Comparison of ENCODE assay signal across 10 cellular contexts in genomic region chr2:237414056-237414661, GRCh38. TPM values are rescaled to one million over a fixed set of nuclear protein-coding genes. Genes with fewer than 3 reads are reported as not detected.
DNase-seq lines count a peak whose midpoint lies in the region; ATAC-seq and TF ChIP-seq lines count a peak whose summit lies in the region.
"Had no signal": no experiment of that assay in that cellular context is flagged by ENCODE, and none has a peak within 500 bp of the region (broad histone marks: within the 10 kb centered on the region; RNA-seq: fewer than 3 reads in every experiment).

Gene COL6A3 (minus strand): TSS chr2:237414164. CDS start chr2:237396817, 17,347 bp downstream.

- H3K4me3 ChIP-seq in PC-3 (ENCODE audit: low read length) (no peak within 1 kb of the TSS), epithelial cell of proximal tubule (ENCODE audit: low read depth, low read length) (peak within 1 kb of the TSS; percentile 16), mucosa of descending colon (peak within 1 kb of the TSS; percentile 13), tibial artery (peak within 1 kb of the TSS; percentile 52 to 58)

- TF ChIP-seq POLR2A in GM18505 (IDR thresholded peaks at IDR 0.05; ENCODE audit: borderline replicate concordance, extremely low read depth, insufficient read depth, insufficient read length), result no peak

- H3K79me2 ChIP-seq in PC-3 (ENCODE audit: low read length), result no peaks in the 10 kb centered on the region

- TF ChIP-seq CTCF in PC-3 (conservative IDR thresholded peaks at IDR 0.05; ENCODE audit: low read depth, low read length) (no peak), epithelial cell of proximal tubule (conservative IDR thresholded peaks at IDR 0.05; ENCODE audit: low read depth, low read length) (no peak), mucosa of descending colon (IDR thresholded peaks at IDR 0.05) (no peak), tibial artery (IDR thresholded peaks at IDR 0.05) (no peak)

- intact Hi-C loops in PC-3 (cut with micrococcal nuclease), result loop anchor here (5.0 kb wide), 1 partner anchor 262 kb away; no protein-coding TSS in a partner anchor
- intact Hi-C loops in mucosa of descending colon (cut with DNase I, micrococcal nuclease), result loop anchor here in 1 of 2 donors (10.0 kb wide), 1 partner anchor 99 kb away; no protein-coding TSS in a partner anchor
- intact Hi-C loops in tibial artery (cut with DNase I; ENCODE audit: low total_unique reads), result no loop called here

- H3K27ac ChIP-seq in PC-3 (ENCODE audit: low read length), result no peak within 1 kb of the TSS
- H3K27ac ChIP-seq in tibial artery, result peak within 1 kb of the TSS; percentile 75 to 81

- H2AFZ ChIP-seq in PC-3 (ENCODE audit: low read length), result no peak within 1 kb of the TSS

- DNase-seq in PC-3 (no peak), epithelial cell of proximal tubule (ENCODE audit: low read depth) (no peak), mucosa of descending colon (peak; percentile 41 to 68 (median 43)), tibial artery (peak; percentile 83 to 89), amygdala (lab: John Stamatoyannopoulos, UW) (no peak)
- DNase-seq: activated CD8-positive, alpha-beta memory T cell treated with anti-CD3 and anti-CD28 coated beads, Interleukin-2, amount 50 U/mL, for 48 hours; Karpas-422; stimulated activated CD4-positive, alpha-beta T cell treated with anti-CD3 and anti-CD28 coated beads, Interleukin-4, amount 100 ng/mL, for 4 hours had no signal

- CTCF ChIA-PET in PC-3 (lab: Charles Lee), result no interaction called here

- H3K9me2 ChIP-seq in PC-3 (replicated peaks; ENCODE audit: low read length), result no peaks in the 10 kb centered on the region

- POLR2A ChIA-PET in PC-3 (lab: Charles Lee; ENCODE audit: unreplicated experiment), result no interaction called here

- H3K4me1 ChIP-seq in PC-3 (ENCODE audit: insufficient read depth, low read length) (no peaks in the 10 kb centered on the region), mucosa of descending colon (ENCODE audit: low read depth) (no peaks in the 10 kb centered on the region), tibial artery (peaks cover 0 to 41% (median 7%) of the 10 kb centered on the region in 4 donors)

- H3K27me3 ChIP-seq in PC-3 (ENCODE audit: low read length) (no peaks in the 10 kb centered on the region), tibial artery (no peaks in the 10 kb centered on the region)

- no peaks in the 10 kb centered on the region for H4K20me1 ChIP-seq in PC-3 (ENCODE audit: low read length)

- ATAC-seq in PC-3 (no peak), mucosa of descending colon (peak; percentile 59), GM18505 (IDR thresholded peaks at IDR 0.05; ENCODE audit: unreplicated experiment) (no peak), GM18517 (IDR thresholded peaks at IDR 0.05; ENCODE audit: unreplicated experiment) (no peak)

- no peak within 1 kb of the TSS for H3K4me2 ChIP-seq in PC-3 (ENCODE audit: low read length)

- no peak within 1 kb of the TSS for H3K9ac ChIP-seq in PC-3 (ENCODE audit: low read length)

- no peaks in the 10 kb centered on the region for H3F3A ChIP-seq in PC-3 (ENCODE audit: low read length, unreplicated experiment)

- no TSS peak for BruUV-seq in PC-3 (replicated peaks; lab: Mats Ljungman, UMichigan)

- no peaks in the 10 kb centered on the region for H3K9me3 ChIP-seq in PC-3 (ENCODE audit: low read length)
- H3K9me3 ChIP-seq in mucosa of descending colon, result no peaks in the 10 kb centered on the region
- no peaks in the 10 kb centered on the region for H3K9me3 ChIP-seq in tibial artery

- H3K36me3 ChIP-seq in PC-3 (ENCODE audit: low read depth, low read length) (peaks cover 7% of the 10 kb centered on the region; the same call in 1 of the 2 replicates), mucosa of descending colon (ENCODE audit: low read depth) (no peaks in the 10 kb centered on the region), tibial artery (no peaks in the 10 kb centered on the region)

RNA-seq across cellular contexts. Expression of gene COL6A3, which starts in this region (rescaled TPM):
- 45.0 and 53.4 TPM in 2 replicates for total RNA-seq in PC-3 (2014; rRNA removed)
- 1.7 and 13.0 TPM in 2 replicates for total RNA-seq in epithelial cell of proximal tubule
- total RNA-seq in mucosa of descending colon, result 100 to 1,000 TPM in 2 of 3 donors, 10 to 100 TPM in 1; 20.9 to 235 (median 194) TPM

Comparison
In these comparisons a context has a peak if more than half of its experiments do, and no peak if none do; other contexts are left out.
1. DNase-seq: peak in mucosa of descending colon (3 of 3) and tibial artery (2 of 2); none in PC-3 (single experiment), epithelial cell of proximal tubule (single experiment) and amygdala (0 of 56).